Comparison of ENCODE assay signal across 1 cellular context in genomic region chr21:35136106-35136505, GRCh38.
TF ChIP-seq lines count a peak whose summit lies in the region.

No MANE protein-coding gene starts in this region.

TF ChIP-seq in SK-N-SH treated with all-trans-retinoic acid at 6 μM for 48 hours, 23 proteins besides CTCF, POLR2A, EP300 and RAD21 (continued from another document):
- TF ChIP-seq TSHZ2 (CRISPR knock-in tag; IDR thresholded peaks at IDR 0.05), result no peak
- TF ChIP-seq ZFP3 (CRISPR knock-in tag; IDR thresholded peaks at IDR 0.05), result no peak
- no peak for TF ChIP-seq ZC3H10 (CRISPR knock-in tag; IDR thresholded peaks at IDR 0.05)
- no peak for TF ChIP-seq SNAI2 (CRISPR knock-in tag; IDR thresholded peaks at IDR 0.05)
- TF ChIP-seq CREB5 (CRISPR knock-in tag; IDR thresholded peaks at IDR 0.05; ENCODE audit: low read depth), result no peak
- TF ChIP-seq BACH2 (CRISPR knock-in tag; IDR thresholded peaks at IDR 0.05; ENCODE audit: borderline replicate concordance), result no peak
- no peak for TF ChIP-seq CSDC2 (CRISPR knock-in tag; IDR thresholded peaks at IDR 0.05)
- TF ChIP-seq ZNF8 (CRISPR knock-in tag; IDR thresholded peaks at IDR 0.05), result no peak
- no peak for TF ChIP-seq ZNF565 (CRISPR knock-in tag; conservative IDR thresholded peaks at IDR 0.05; ENCODE audit: low read depth)
- TF ChIP-seq GLIS3 (CRISPR knock-in tag; IDR thresholded peaks at IDR 0.05), result no peak
- no peak for TF ChIP-seq TCF4 (CRISPR knock-in tag; IDR thresholded peaks at IDR 0.05; ENCODE audit: borderline replicate concordance)
- TF ChIP-seq OSR1 (CRISPR knock-in tag; IDR thresholded peaks at IDR 0.05), result no peak
- no peak for TF ChIP-seq ISL1 (CRISPR knock-in tag; IDR thresholded peaks at IDR 0.05)
- no peak for TF ChIP-seq PATZ1 (CRISPR knock-in tag; IDR thresholded peaks at IDR 0.05; ENCODE audit: borderline replicate concordance)
- no peak for TF ChIP-seq ZNF70 (CRISPR knock-in tag; IDR thresholded peaks at IDR 0.05)
- no peak for TF ChIP-seq CSRNP3 (CRISPR knock-in tag; IDR thresholded peaks at IDR 0.05)
